ENCODE assay signal across 8 cellular contexts in genomic region chr11:64863381-64864060, GRCh38. TPM values are rescaled to one million over a fixed set of nuclear protein-coding genes. Genes with fewer than 3 reads are reported as not detected.
A peak's percentile ranks its signal among the peaks of the same experiment; 100 is the strongest.
DNase-seq lines count a peak whose midpoint lies in the region; ATAC-seq and TF ChIP-seq lines count a peak whose summit lies in the region.

No MANE protein-coding gene starts in this region.

- peaks cover 15 to 34% of the 10 kb centered on the region in 2 donors for H3K36me3 Mint-ChIP-seq in activated T-cell treated with anti-CD3 and anti-CD28 coated beads, Interleukin-2, amount 50 U/mL, for 72 hours (ENCODE audit: insufficient read depth in 2 of 2)

- H3K36me3 ChIP-seq in breast epithelium (no peaks in the 10 kb centered on the region), mucosa of stomach (ENCODE audit: control insufficient read depth, insufficient read depth, low read length) (peaks cover 5% of the 10 kb centered on the region), uterus (no peaks in the 10 kb centered on the region)

- H3K27me3 ChIP-seq in breast epithelium = no peaks in the 10 kb centered on the region
- no peaks in the 10 kb centered on the region for H3K27me3 ChIP-seq in mucosa of stomach (ENCODE audit: control insufficient read depth, insufficient read depth, low read length)
- no peaks in the 10 kb centered on the region for H3K27me3 ChIP-seq in uterus

- H3K9me3 Mint-ChIP-seq in activated T-cell treated with anti-CD3 and anti-CD28 coated beads, Interleukin-2, amount 50 U/mL, for 72 hours = no peaks in the 10 kb centered on the region

- intact Hi-C loops in breast epithelium (cut with DNase I; ENCODE audit: low total_unique reads) = no loop called here
- intact Hi-C loops in uterus (cut with DNase I; ENCODE audit: low total_unique reads) = no loop called here

- H3K27ac Mint-ChIP-seq in activated T-cell treated with anti-CD3 and anti-CD28 coated beads, Interleukin-2, amount 50 U/mL, for 72 hours = peak overlapping the region; percentile 93

- peak overlapping the region; percentile 90 to 96 for H3K4me3 Mint-ChIP-seq in activated T-cell treated with anti-CD3 and anti-CD28 coated beads, Interleukin-2, amount 50 U/mL, for 72 hours

- H3K4me3 ChIP-seq in breast epithelium (peak overlapping the region in 2 of 3 donors; percentile 17 to 48), mucosa of stomach (ENCODE audit: low read length) (no peak overlapping the region), uterus (no peak overlapping the region)

- H3K27ac ChIP-seq in breast epithelium (peak overlapping the region; percentile 80 to 96), uterus (peak overlapping the region; percentile 93 to 97)

- H3K4me1 ChIP-seq in breast epithelium = peaks cover 24 to 40% of the 10 kb centered on the region in 2 donors
- H3K4me1 ChIP-seq in mucosa of stomach (ENCODE audit: control insufficient read depth, insufficient read depth, low read length) = peaks cover 49% of the 10 kb centered on the region
- peaks cover 10 to 32% of the 10 kb centered on the region in 2 donors for H3K4me1 ChIP-seq in uterus

- no peak for DNase-seq in activated T-cell treated with anti-CD3 and anti-CD28 coated beads, Interleukin-2, amount 50 U/mL, for 72 hours
- no peak for DNase-seq in activated T-cell treated with anti-CD3 and anti-CD28 coated beads, Interleukin-2, amount 50 U/mL, for 48 hours
- DNase-seq in breast epithelium (ENCODE audit: low spot score in 2 of 2) (no peak), uterus (peak in 1 of 2 donors; percentile 75), SHP77 treated with DMSO at 0.1 percent for 48 hours (lab: John Stamatoyannopoulos, UW) (no peak)

- ATAC-seq in activated T-cell treated with anti-CD3 and anti-CD28 coated beads, Interleukin-2, amount 50 U/mL, for 72 hours (replicated peaks in 1 of 2) = no peak
- ATAC-seq in HG03095 (IDR thresholded peaks at IDR 0.05; ENCODE audit: unreplicated experiment) = no peak
- ATAC-seq in HG03439 (IDR thresholded peaks at IDR 0.05; ENCODE audit: unreplicated experiment) = no peak

- H3K27me3 Mint-ChIP-seq in activated T-cell treated with anti-CD3 and anti-CD28 coated beads, Interleukin-2, amount 50 U/mL, for 72 hours (ENCODE audit: low read depth) = no peaks in the 10 kb centered on the region

- TF ChIP-seq CTCF in breast epithelium (IDR thresholded peaks at IDR 0.05) (no peak), uterus (IDR thresholded peaks at IDR 0.05) (no peak)

- H3K9ac ChIP-seq in mucosa of stomach (ENCODE audit: low read length) = peak overlapping the region; percentile 45

- H3K4me1 Mint-ChIP-seq in activated T-cell treated with anti-CD3 and anti-CD28 coated beads, Interleukin-2, amount 50 U/mL, for 72 hours (ENCODE audit: low read depth) = peaks cover 99% of the 10 kb centered on the region

- no peaks in the 10 kb centered on the region for H3K9me3 ChIP-seq in breast epithelium
- no peaks in the 10 kb centered on the region for H3K9me3 ChIP-seq in mucosa of stomach (ENCODE audit: control insufficient read depth, low read length)
- H3K9me3 ChIP-seq in uterus = no peaks in the 10 kb centered on the region

- no peak for TF ChIP-seq POLR2A in breast epithelium (IDR thresholded peaks at IDR 0.05)
- no peak for TF ChIP-seq POLR2A in uterus (IDR thresholded peaks at IDR 0.05)

RNA-seq across cellular contexts. Expression of gene EHD1, which starts 14.9 kb away (rescaled TPM):
- 100 to 1,000 TPM; 136 to 159 TPM for total RNA-seq in activated T-cell treated with anti-CD3 and anti-CD28 coated beads, Interleukin-2, amount 50 U/mL, for 72 hours
- total RNA-seq in breast epithelium (10 to 100 TPM; 26.9 to 45.4 (median 31.2) TPM), uterus (10 to 100 TPM in 3 of 4 donors, 1 to 10 TPM in 1; 3.5 to 78.7 (median 36.9) TPM)

RNA-seq across cellular contexts. Expression of gene CDC42BPG, which starts 19.1 kb away (rescaled TPM):
- 1 to 10 TPM; 1.1 to 1.5 TPM for total RNA-seq in activated T-cell treated with anti-CD3 and anti-CD28 coated beads, Interleukin-2, amount 50 U/mL, for 72 hours
- total RNA-seq in breast epithelium (10 to 100 TPM in 1 of 3 donors, 1 to 10 TPM in 1, not detected in 1; 5.9 to 14.9 TPM), uterus (1 to 10 TPM in 1 of 4 donors, under 1 TPM in 3; under 0.01 to 2.7 (median 0.30) TPM)

RNA-seq across cellular contexts. Expression of gene MEN1, which starts 53.2 kb away (rescaled TPM):
- 10 to 100 TPM; 33.8 to 36.3 TPM for total RNA-seq in activated T-cell treated with anti-CD3 and anti-CD28 coated beads, Interleukin-2, amount 50 U/mL, for 72 hours
- 10 to 100 TPM; 11.4 to 19.0 (median 14.8) TPM for total RNA-seq in breast epithelium
- 10 to 100 TPM in 2 of 4 donors, 1 to 10 TPM in 2; 3.8 to 26.2 (median 14.9) TPM for total RNA-seq in uterus

RNA-seq across cellular contexts. Expression of gene ATG2A, which starts 53.5 kb away (rescaled TPM):
- total RNA-seq in activated T-cell treated with anti-CD3 and anti-CD28 coated beads, Interleukin-2, amount 50 U/mL, for 72 hours = 10 to 100 TPM; 20.9 to 27.0 TPM
- 10 to 100 TPM; 20.0 to 22.1 (median 21.2) TPM for total RNA-seq in breast epithelium
- total RNA-seq in uterus = 10 to 100 TPM in 3 of 4 donors, 1 to 10 TPM in 1; 6.8 to 39.6 (median 18.4) TPM

Comparison
In these comparisons a context has a peak if more than half of its experiments do, and no peak if none do; other contexts are left out.
1. H3K4me3 ChIP-seq: peak in breast epithelium (2 of 3); none in mucosa of stomach (single experiment) and uterus (0 of 2).